ENCODE assay signal across 8 cellular contexts in the genomic region with DNA sequence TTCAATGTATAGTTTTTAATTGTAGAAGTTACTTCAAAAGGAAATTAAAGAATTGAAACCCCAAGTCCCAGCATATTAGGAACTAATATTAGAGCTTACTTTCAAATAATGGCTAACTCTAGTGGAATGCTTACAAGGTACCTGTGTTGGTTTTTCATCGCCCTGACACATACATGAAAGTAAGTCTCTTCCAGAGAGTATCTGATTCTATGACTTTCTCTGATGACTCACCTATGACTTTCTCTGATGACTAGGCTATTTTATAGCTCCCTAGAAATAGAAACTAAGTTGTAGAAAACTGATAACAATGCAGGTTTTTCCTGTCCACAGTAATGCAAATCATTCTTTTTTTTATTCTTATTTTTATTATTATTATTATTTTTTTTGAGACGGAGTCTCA. TPM values are rescaled to one million over a fixed set of nuclear protein-coding genes. Genes with fewer than 3 reads are reported as not detected.
A peak's percentile ranks its signal among the peaks of the same experiment; 100 is the strongest.
DNase-seq lines count a peak whose midpoint lies in the region; ATAC-seq lines count a peak whose summit lies in the region.

No MANE protein-coding gene starts in this region.

- peaks cover 31% of the 10 kb centered on the region for H3K9me3 Mint-ChIP-seq in T-helper 2 cell treated with Interferon-gamma antibody and Interleukin-4, amounts not matched to agents 5 μg/mL and 100 μg/mL, for 36 hours

- H3K4me3 Mint-ChIP-seq in T-helper 2 cell treated with Interferon-gamma antibody and Interleukin-4, amounts not matched to agents 5 μg/mL and 100 μg/mL, for 36 hours, result no peak overlapping the region

- H3K4me1 Mint-ChIP-seq in T-helper 2 cell treated with Interferon-gamma antibody and Interleukin-4, amounts not matched to agents 5 μg/mL and 100 μg/mL, for 36 hours (ENCODE audit: low read depth), result peaks cover 45% of the 10 kb centered on the region

- peaks cover 22% of the 10 kb centered on the region for H3K36me3 Mint-ChIP-seq in T-helper 2 cell treated with Interferon-gamma antibody and Interleukin-4, amounts not matched to agents 5 μg/mL and 100 μg/mL, for 36 hours (ENCODE audit: low read depth)

- peak; percentile 95 to 96 for ATAC-seq in activated CD4-positive, CD25-positive, alpha-beta regulatory T cell treated with anti-CD3 and anti-CD28 coated beads, Interleukin-2, amount 50 U/mL, for 24 hours
- ATAC-seq in HG03064 (IDR thresholded peaks at IDR 0.05; ENCODE audit: low read depth, unreplicated experiment), result peak; percentile 65

- H3K27ac Mint-ChIP-seq in T-helper 2 cell treated with Interferon-gamma antibody and Interleukin-4, amounts not matched to agents 5 μg/mL and 100 μg/mL, for 36 hours, result peak overlapping the region; percentile 10

- H3K27me3 Mint-ChIP-seq in T-helper 2 cell treated with Interferon-gamma antibody and Interleukin-4, amounts not matched to agents 5 μg/mL and 100 μg/mL, for 36 hours (ENCODE audit: low read depth), result peaks cover 2% of the 10 kb centered on the region

- no peak for DNase-seq in activated CD4-positive, CD25-positive, alpha-beta regulatory T cell (lab: John Stamatoyannopoulos, UW)
- no peak for DNase-seq in T-helper 2 cell treated with Interferon-gamma antibody and Interleukin-4, amounts not matched to agents 5 μg/mL and 100 μg/mL, for 36 hours (ENCODE audit: low spot score)
- peak; percentile 96 for DNase-seq in renal cortical epithelial cell (ENCODE audit: low read depth)
- DNase-seq in C1 segment of cervical spinal cord (lab: John Stamatoyannopoulos, UW), result no peak
- DNase-seq in NCI-H2081 (lab: John Stamatoyannopoulos, UW), result no peak
- no peak for DNase-seq in activated CD4-positive, alpha-beta T cell treated with anti-CD3 and anti-CD28 coated beads, Interleukin-2, amount 50 U/mL, for 1 hour

RNA-seq across cellular contexts. Expression of a gene that starts 33.6 kb away (rescaled TPM):
- 2,273 and 2,825 TPM in 2 replicates for total RNA-seq in renal cortical epithelial cell
